In the genomic region with DNA sequence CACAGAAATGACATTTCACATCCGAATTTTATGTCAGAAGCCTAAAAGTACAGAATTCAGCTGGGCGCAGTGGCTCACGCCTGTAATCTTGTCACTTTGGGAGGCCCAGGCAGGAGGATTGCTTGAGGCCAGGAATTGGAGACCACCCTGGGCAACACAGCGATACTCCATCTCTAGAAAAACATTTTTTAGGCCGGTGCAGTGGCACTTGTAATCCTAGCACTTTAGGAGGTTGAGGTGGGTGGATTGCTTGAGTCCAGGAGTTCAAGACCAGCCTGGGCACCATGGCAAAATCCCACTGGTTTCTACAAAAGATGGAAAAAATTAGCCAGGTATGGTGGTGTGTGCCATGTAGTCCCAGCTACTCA, we compare ENCODE assay signal across 34 cellular contexts. TPM values are rescaled to one million over a fixed set of nuclear protein-coding genes. Genes with fewer than 3 reads are reported as not detected.
"Had no signal": no experiment of that assay in that cellular context is flagged by ENCODE, and none has a peak within 500 bp of the region (broad histone marks: within the 10 kb centered on the region; RNA-seq: fewer than 3 reads in every experiment).

No MANE protein-coding gene starts in this region.

- ATAC-seq: activated CD8-positive, alpha-beta memory T cell treated with anti-CD3 and anti-CD28 coated beads, Interleukin-2, amount 10 ng/mL, durations not matched to agents 7 days and 5 days; activated CD8-positive, alpha-beta T cell treated with anti-CD3 and anti-CD28 coated beads, Interleukin-2, amount 10 ng/mL, durations not matched to agents 7 days and 5 days; activated naive CD4-positive, alpha-beta T cell treated with anti-CD3 and anti-CD28 coated beads, Interleukin-2, amount 50 U/mL, for 72 hours; activated naive CD8-positive, alpha-beta T cell treated with anti-CD3 and anti-CD28 coated beads, Interleukin-2, amount 50 U/mL, for 24 hours; activated T-cell treated with anti-CD3 and anti-CD28 coated beads, Interleukin-2, amount 50 U/mL, for 4 hours; body of pancreas; Panc1; SK-N-SH treated with all-trans-retinoic acid at 6 μM for 48 hours had no signal

- H3K4me3 Mint-ChIP-seq: activated CD8-positive, alpha-beta memory T cell treated with anti-CD3 and anti-CD28 coated beads, Interleukin-2, amount 10 ng/mL, durations not matched to agents 7 days and 5 days; activated CD8-positive, alpha-beta T cell treated with anti-CD3 and anti-CD28 coated beads, Interleukin-2, amount 10 ng/mL, durations not matched to agents 7 days and 5 days; activated naive CD8-positive, alpha-beta T cell treated with anti-CD3 and anti-CD28 coated beads, Interleukin-2, amount 50 U/mL, for 24 hours; activated T-cell treated with anti-CD3 and anti-CD28 coated beads, Interleukin-2, amount 50 U/mL, for 4 hours had no signal

- H3K9me3 Mint-ChIP-seq: activated naive CD4-positive, alpha-beta T cell treated with anti-CD3 and anti-CD28 coated beads, Interleukin-2, amount 50 U/mL, for 72 hours; activated naive CD8-positive, alpha-beta T cell treated with anti-CD3 and anti-CD28 coated beads, Interleukin-2, amount 50 U/mL, for 24 hours; activated T-cell treated with anti-CD3 and anti-CD28 coated beads, Interleukin-2, amount 50 U/mL, for 4 hours had no signal

- H3K27ac Mint-ChIP-seq: activated CD8-positive, alpha-beta memory T cell treated with anti-CD3 and anti-CD28 coated beads, Interleukin-2, amount 10 ng/mL, durations not matched to agents 7 days and 5 days; activated CD8-positive, alpha-beta T cell treated with anti-CD3 and anti-CD28 coated beads, Interleukin-2, amount 10 ng/mL, durations not matched to agents 7 days and 5 days; activated naive CD4-positive, alpha-beta T cell treated with anti-CD3 and anti-CD28 coated beads, Interleukin-2, amount 50 U/mL, for 72 hours; activated naive CD8-positive, alpha-beta T cell treated with anti-CD3 and anti-CD28 coated beads, Interleukin-2, amount 50 U/mL, for 24 hours had no signal

- H3K9me3 ChIP-seq: ascending aorta, body of pancreas, SJSA1 had no signal

- H3K27me3 Mint-ChIP-seq: activated CD8-positive, alpha-beta memory T cell treated with anti-CD3 and anti-CD28 coated beads, Interleukin-2, amount 10 ng/mL, durations not matched to agents 7 days and 5 days; activated naive CD8-positive, alpha-beta T cell treated with anti-CD3 and anti-CD28 coated beads, Interleukin-2, amount 50 U/mL, for 24 hours had no signal

- H3K27me3 ChIP-seq: ascending aorta, body of pancreas, SJSA1 had no signal

- H3K4me1 ChIP-seq: ascending aorta, SJSA1 had no signal

- H3K27ac ChIP-seq: ascending aorta, body of pancreas, SJSA1 had no signal

- DNase-seq: activated CD4-positive, alpha-beta T cell treated with anti-CD3 and anti-CD28 coated beads for 48 hours; activated CD4-positive, alpha-beta T cell treated with anti-CD3 and anti-CD28 coated beads, Interleukin-2, amount 50 U/mL, for 4 hours; activated CD4-positive, CD25-positive, alpha-beta regulatory T cell treated with anti-CD3 and anti-CD28 coated beads, Interleukin-2, amount 50 U/mL, for 72 hours; activated CD8-positive, alpha-beta memory T cell treated with anti-CD3 and anti-CD28 coated beads, Interleukin-2, amount 10 ng/mL, durations not matched to agents 7 days and 5 days; activated CD8-positive, alpha-beta T cell treated with anti-CD3 and anti-CD28 coated beads, Interleukin-2, amount 10 ng/mL, durations not matched to agents 7 days and 5 days; activated effector memory CD4-positive, alpha-beta T cell treated with anti-CD3 and anti-CD28 coated beads, Interleukin-2, amount 50 U/mL, for 16 hours; activated naive CD4-positive, alpha-beta T cell treated with Interleukin-2 at 50 U/mL for 16 hours; activated naive CD8-positive, alpha-beta T cell treated with anti-CD3 and anti-CD28 coated beads, Interleukin-2, amount 50 U/mL, for 24 hours; activated T-cell treated with anti-CD3 and anti-CD28 coated beads, Interleukin-2, amount 50 U/mL, for 4 hours; amniotic stem cell; body of pancreas; central memory CD4-positive, alpha-beta T cell; NCI-H1048; NCI-H146; NCI-H1930; NCI-H2171 treated with DMSO at 0.1 percent for 48 hours; NCI-H345; NCI-H510A; NCI-H526 treated with DMSO at 0.1 percent for 48 hours; NCI-H82; OCI-M1; Right ventricle myocardium superior; RPMI8226; SW 1271 had no signal

- H3K4me3 ChIP-seq: ascending aorta, body of pancreas, SJSA1 had no signal

RNA-seq across cellular contexts. Expression of gene TPRX1, which starts 43.7 kb away (rescaled TPM):
- total RNA-seq: activated CD8-positive, alpha-beta memory T cell treated with anti-CD3 and anti-CD28 coated beads, Interleukin-2, amount 10 ng/mL, durations not matched to agents 7 days and 5 days; activated CD8-positive, alpha-beta T cell treated with anti-CD3 and anti-CD28 coated beads, Interleukin-2, amount 10 ng/mL, durations not matched to agents 7 days and 5 days; activated naive CD4-positive, alpha-beta T cell treated with anti-CD3 and anti-CD28 coated beads, Interleukin-2, amount 50 U/mL, for 72 hours; activated T-cell treated with anti-CD3 and anti-CD28 coated beads, Interleukin-2, amount 50 U/mL, for 4 hours; ascending aorta; body of pancreas; bronchial epithelial cell; chondrocyte; LHCN-M2; M059J; Right ventricle myocardium superior; SJSA1; T-helper 1 cell treated with Interleukin-12 subunit alpha and Interleukin-12 subunit beta and Interleukin-4 antibody, amounts not matched to agents 30 ng/mL and 1 ng/mL, for 36 hours had no signal
